1 cellular context compared by ENCODE assay signal in genomic region chr11:116513894-116514293, GRCh38.
TF ChIP-seq lines count a peak whose summit lies in the region.

No MANE protein-coding gene starts in this region.

TF ChIP-seq in SK-N-SH treated with all-trans-retinoic acid at 6 μM for 48 hours, 23 proteins besides CTCF, POLR2A, EP300 and RAD21 (continued from another document):
- no peak for TF ChIP-seq TSHZ2 (CRISPR knock-in tag; IDR thresholded peaks at IDR 0.05)
